Comparison of ENCODE assay signal across 10 cellular contexts in the genomic region with DNA sequence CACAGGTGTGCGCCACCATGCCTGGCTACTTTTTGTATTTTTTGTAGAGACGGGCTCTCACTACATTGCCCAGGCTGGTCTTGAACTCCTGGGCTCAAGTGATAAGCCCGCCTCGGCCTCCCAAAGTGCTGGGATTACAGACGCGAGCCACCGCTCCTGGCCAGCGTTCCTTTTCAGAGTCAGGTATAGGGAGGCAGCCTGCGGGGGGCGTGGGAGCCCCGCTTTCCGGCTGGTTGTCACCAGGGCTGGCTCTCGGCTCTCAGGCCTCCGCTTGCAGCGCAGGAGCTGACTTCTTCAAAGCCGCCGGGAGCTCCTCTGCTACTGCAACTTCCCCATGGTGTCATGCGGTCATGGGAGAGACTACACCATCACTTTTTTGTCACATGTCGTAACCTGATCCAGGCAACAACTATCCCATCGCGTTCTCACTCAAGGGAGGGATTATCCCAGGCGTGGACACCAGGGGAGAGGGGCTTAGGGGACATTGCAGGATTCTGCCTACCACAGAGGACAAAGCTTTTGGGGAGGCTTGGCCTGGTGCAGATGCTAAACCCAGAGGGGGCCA.
DNase-seq lines count a peak whose midpoint lies in the region; ATAC-seq, FAIRE-seq and TF ChIP-seq lines count a peak whose summit lies in the region.
"Had no signal": no experiment of that assay in that cellular context is flagged by ENCODE, and none has a peak within 500 bp of the region (broad histone marks: within the 10 kb centered on the region; RNA-seq: fewer than 3 reads in every experiment).

No MANE protein-coding gene starts in this region.

- no TSS peak for BruUV-seq in GM12878 (replicated peaks; lab: Mats Ljungman, UMichigan)

- no peak for TF ChIP-seq CTCF in GM12878 (IDR thresholded peaks at IDR 0.05 in 2 of 3, conservative IDR thresholded peaks at IDR 0.05 in 1 of 3; ENCODE audit: control insufficient read depth in 2 of 3, extremely low read depth in 1 of 3, insufficient read depth in 1 of 3, low read depth in 3 of 3, low read length in 3 of 3)
- TF ChIP-seq CTCF in GM13976 (IDR thresholded peaks at IDR 0.05; ENCODE audit: borderline replicate concordance, control extremely low read depth, extremely low read depth, insufficient read depth, missing control alignments) = no peak

- ATAC-seq in GM12878 = peak; percentile 34

- H3K36me3 ChIP-seq in GM12878 (ENCODE audit: control insufficient read depth in 2 of 2, insufficient read depth in 2 of 2, low read length in 1 of 2) = no peaks in the 10 kb centered on the region
- H3K36me3 ChIP-seq in effector memory CD4-positive, alpha-beta T cell (ENCODE audit: control insufficient read depth, insufficient read depth, low read length) = no peaks in the 10 kb centered on the region

- no peak overlapping the region for H3K27ac ChIP-seq in GM12878 (ENCODE audit: control insufficient read depth, insufficient read depth)
- H3K27ac ChIP-seq in effector memory CD4-positive, alpha-beta T cell (ENCODE audit: insufficient read depth, low read length, poor library complexity, severe bottlenecking) = no peak overlapping the region

- no peaks in the 10 kb centered on the region for H4K20me1 ChIP-seq in GM12878 (ENCODE audit: control insufficient read depth, insufficient read depth)

- no peak for FAIRE-seq in GM12878 (lab: Jason Lieb, UNC)
- FAIRE-seq in GM19239 (lab: Jason Lieb, UNC) = no peak
- FAIRE-seq: endometrium had no signal

- POLR2A ChIA-PET in GM12878 (lab: Charles Lee) = no interaction called here

- no peak overlapping the region for H3K4me2 ChIP-seq in GM12878 (ENCODE audit: control insufficient read depth, insufficient read depth)

- peak; percentile 92 for DNase-seq in CD1c-positive myeloid dendritic cell (ENCODE audit: extremely low spot score)
- peak; percentile 13 for DNase-seq in NCI-H187 treated with DMSO at 0.1 percent for 48 hours (lab: John Stamatoyannopoulos, UW)
- no peak for DNase-seq in GM12878 (ENCODE audit: low read depth, low spot score)
- peak; percentile 82 for DNase-seq in medulla oblongata (ENCODE audit: extremely low spot score)
- no peak for DNase-seq in effector memory CD4-positive, alpha-beta T cell
- DNase-seq in globus pallidus (ENCODE audit: low spot score) = no peak
- no peak for DNase-seq in GM13976 (ENCODE audit: low spot score)
- DNase-seq in GM19239 (ENCODE audit: insufficient read length, low spot score) = no peak
- DNase-seq: stimulated activated naive CD4-positive, alpha-beta T cell treated with Interleukin-2 at 50 U/mL for 16 hours had no signal

- CTCF ChIA-PET in GM12878 (lab: Yijun Ruan, JAX) = no interaction called here

- no peak for TF ChIP-seq POLR2A in GM12878 (IDR thresholded peaks at IDR 0.05; ENCODE audit: low read depth, low read length)

- H2AFZ ChIP-seq in GM12878 (ENCODE audit: control insufficient read depth, low read depth, low read length) = no peak overlapping the region

- SMC1A ChIA-PET in GM12878 (lab: Charles Lee; ENCODE audit: uncharacterized antibody, unreplicated experiment) = no interaction called here

- intact Hi-C loops in GM12878 (cut with micrococcal nuclease; ENCODE audit: unreplicated experiment) = no loop called here

- RAD21 ChIA-PET in GM12878 (lab: Charles Lee; ENCODE audit: unreplicated experiment) = no interaction called here

- H3K9ac ChIP-seq in GM12878 (ENCODE audit: control insufficient read depth, insufficient read depth, low read length) = no peak overlapping the region

- H3K4me3 ChIP-seq in GM12878 = no peak overlapping the region
- H3K4me3 ChIP-seq in effector memory CD4-positive, alpha-beta T cell (ENCODE audit: insufficient read depth, low read depth, low read length, poor library complexity, severe bottlenecking) = no peak overlapping the region

- no peaks in the 10 kb centered on the region for H3K79me2 ChIP-seq in GM12878 (ENCODE audit: control insufficient read depth, insufficient read depth, low read length)

- WGBS in GM12878 (ENCODE audit: insufficient coverage, insufficient replicate concordance, low lambda C conversion rate, missing lambda C conversion rate) = 71% methylated on average over 22 of the region's 22 CpGs

- TF ChIP-seq RAD21 in GM12878 (IDR thresholded peaks at IDR 0.05; ENCODE audit: insufficient read depth, low read depth, low read length) = no peak

- H3K27me3 ChIP-seq in GM12878 (replicated peaks in 1 of 2; ENCODE audit: control insufficient read depth in 2 of 2, insufficient read depth in 2 of 2, low read length in 1 of 2) = no peaks in the 10 kb centered on the region
- H3K27me3 ChIP-seq in effector memory CD4-positive, alpha-beta T cell (replicated peaks; ENCODE audit: control insufficient read depth, insufficient read depth, low read length, poor library complexity, severe bottlenecking) = no peaks in the 10 kb centered on the region

- no peaks in the 10 kb centered on the region for H3K4me1 ChIP-seq in GM12878 (ENCODE audit: control insufficient read depth, insufficient read depth, low read length)
- H3K4me1 ChIP-seq in effector memory CD4-positive, alpha-beta T cell (ENCODE audit: control insufficient read depth, insufficient read depth, low read length, poor library complexity, severe bottlenecking) = no peaks in the 10 kb centered on the region

- in situ Hi-C loops in GM12878 (cut with MboI) = no loop called here
- in situ Hi-C loops in GM13976 (cut with MboI; ENCODE audit: low sequenced_read_pairs, unreplicated experiment) = no loop called here

- no peaks in the 10 kb centered on the region; the same call in 2 of the 3 replicates for H3K9me3 ChIP-seq in GM12878 (replicated peaks; ENCODE audit: control insufficient read depth, insufficient read depth, low read length)
- H3K9me3 ChIP-seq in effector memory CD4-positive, alpha-beta T cell (ENCODE audit: control insufficient read depth, low read length) = no peaks in the 10 kb centered on the region

- TF ChIP-seq EP300 in GM12878 (IDR thresholded peaks at IDR 0.05; ENCODE audit: borderline replicate concordance in 1 of 2, control insufficient read depth in 1 of 2, low read depth in 2 of 2, low read length in 2 of 2) = no peak

TF ChIP-seq in GM12878, 131 proteins besides CTCF, POLR2A, EP300 and RAD21 (continues in another document):
- no peak for TF ChIP-seq PAX5 (IDR thresholded peaks at IDR 0.05; ENCODE audit: borderline replicate concordance, low read depth, low read length)
- TF ChIP-seq TBL1XR1 (IDR thresholded peaks at IDR 0.05; ENCODE audit: low read depth, low read length) = no peak
- TF ChIP-seq, protein P1, sequence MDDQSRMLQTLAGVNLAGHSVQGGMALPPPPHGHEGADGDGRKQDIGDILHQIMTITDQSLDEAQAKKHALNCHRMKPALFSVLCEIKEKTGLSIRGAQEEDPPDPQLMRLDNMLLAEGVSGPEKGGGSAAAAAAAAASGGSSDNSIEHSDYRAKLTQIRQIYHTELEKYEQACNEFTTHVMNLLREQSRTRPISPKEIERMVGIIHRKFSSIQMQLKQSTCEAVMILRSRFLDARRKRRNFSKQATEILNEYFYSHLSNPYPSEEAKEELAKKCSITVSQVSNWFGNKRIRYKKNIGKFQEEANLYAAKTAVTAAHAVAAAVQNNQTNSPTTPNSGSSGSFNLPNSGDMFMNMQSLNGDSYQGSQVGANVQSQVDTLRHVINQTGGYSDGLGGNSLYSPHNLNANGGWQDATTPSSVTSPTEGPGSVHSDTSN (IDR thresholded peaks at IDR 0.05; ENCODE audit: insufficient replicate concordance, low read depth, low read length) = no peak
- TF ChIP-seq, protein P2, sequence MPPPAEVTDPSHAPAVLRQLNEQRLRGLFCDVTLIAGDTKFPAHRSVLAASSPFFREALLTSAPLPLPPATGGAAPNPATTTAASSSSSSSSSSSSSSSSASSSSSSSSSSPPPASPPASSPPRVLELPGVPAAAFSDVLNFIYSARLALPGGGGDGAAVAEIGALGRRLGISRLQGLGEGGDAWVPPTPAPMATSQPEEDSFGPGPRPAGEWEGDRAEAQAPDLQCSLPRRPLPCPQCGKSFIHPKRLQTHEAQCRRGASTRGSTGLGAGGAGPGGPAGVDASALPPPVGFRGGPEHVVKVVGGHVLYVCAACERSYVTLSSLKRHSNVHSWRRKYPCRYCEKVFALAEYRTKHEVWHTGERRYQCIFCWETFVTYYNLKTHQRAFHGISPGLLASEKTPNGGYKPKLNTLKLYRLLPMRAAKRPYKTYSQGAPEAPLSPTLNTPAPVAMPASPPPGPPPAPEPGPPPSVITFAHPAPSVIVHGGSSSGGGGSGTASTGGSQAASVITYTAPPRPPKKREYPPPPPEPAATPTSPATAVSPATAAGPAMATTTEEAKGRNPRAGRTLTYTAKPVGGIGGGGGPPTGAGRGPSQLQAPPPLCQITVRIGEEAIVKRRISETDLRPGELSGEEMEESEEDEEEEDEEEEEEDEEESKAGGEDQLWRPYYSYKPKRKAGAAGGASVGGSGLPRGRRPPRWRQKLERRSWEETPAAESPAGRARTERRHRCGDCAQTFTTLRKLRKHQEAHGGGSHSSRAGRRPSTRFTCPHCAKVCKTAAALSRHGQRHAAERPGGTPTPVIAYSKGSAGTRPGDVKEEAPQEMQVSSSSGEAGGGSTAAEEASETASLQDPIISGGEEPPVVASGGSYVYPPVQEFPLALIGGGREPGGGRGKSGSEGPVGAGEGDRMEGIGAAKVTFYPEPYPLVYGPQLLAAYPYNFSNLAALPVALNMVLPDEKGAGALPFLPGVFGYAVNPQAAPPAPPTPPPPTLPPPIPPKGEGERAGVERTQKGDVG (CRISPR knock-in tag; IDR thresholded peaks at IDR 0.05) = no peak

Comparison
In these comparisons a context has a peak if more than half of its experiments do, and no peak if none do; other contexts are left out.
1. DNase-seq: peak in CD1c-positive myeloid dendritic cell (single experiment), NCI-H187 treated with DMSO at 0.1 percent for 48 hours (single experiment) and medulla oblongata (single experiment); none in GM12878 (single experiment), effector memory CD4-positive, alpha-beta T cell (0 of 3), globus pallidus (single experiment), GM13976 (single experiment) and GM19239 (single experiment).